ENCODE assay signal across 10 cellular contexts in genomic region chr1:78047131-78047530, GRCh38. TPM values are rescaled to one million over a fixed set of nuclear protein-coding genes. Genes with fewer than 3 reads are reported as not detected.
A peak's percentile ranks its signal among the peaks of the same experiment; 100 is the strongest.
DNase-seq lines count a peak whose midpoint lies in the region; ATAC-seq and TF ChIP-seq lines count a peak whose summit lies in the region.
"Had no signal": no experiment of that assay in that cellular context is flagged by ENCODE, and none has a peak within 500 bp of the region (broad histone marks: within the 10 kb centered on the region; RNA-seq: fewer than 3 reads in every experiment).

No MANE protein-coding gene starts in this region.

- intact Hi-C loops in activated CD8-positive, alpha-beta T cell treated with anti-CD3 and anti-CD28 coated beads for 36 hours (cut with micrococcal nuclease): loop anchor here (5.0 kb wide), 1 partner anchor 65 kb away; no protein-coding TSS in a partner anchor
- intact Hi-C loops in adrenal gland (cut with DNase I): no loop called here
- intact Hi-C loops in stomach (cut with DNase I; ENCODE audit: low total_unique reads): no loop called here
- intact Hi-C loops in MCF 10A (cut with micrococcal nuclease): no loop called here

- POLR2A ChIA-PET in activated CD8-positive, alpha-beta T cell treated with anti-CD3 and anti-CD28 coated beads, Interleukin-2, amount 10 ng/mL, durations not matched to agents 7 days and 5 days (lab: Charles Lee): interaction anchor here (0.8 to 1.0 kb wide), 2 partner anchors 40 to 43 kb away, joined by 4 to 5 read pairs; partner anchors contain the start of gene DNAJB4
- POLR2A ChIA-PET in activated CD8-positive, alpha-beta T cell treated with anti-CD3 and anti-CD28 coated beads for 36 hours (lab: Charles Lee): interaction anchor here (1.0 to 5.2 kb wide), 2 partner anchors 42 to 62 kb away, joined by 3 to 34 read pairs; partner anchors contain the start of gene DNAJB4
- POLR2A ChIA-PET in MCF 10A (lab: Yijun Ruan, JAX): interaction anchor here (0.6 to 1.2 kb wide), 4 partner anchors 8 to 116 kb away, joined by 3 to 4 read pairs (median 3); no protein-coding TSS in a partner anchor

- H3K27me3 Mint-ChIP-seq in activated CD8-positive, alpha-beta T cell treated with anti-CD3 and anti-CD28 coated beads, Interleukin-2, amount 10 ng/mL, durations not matched to agents 7 days and 5 days (ENCODE audit: low read depth): peaks cover 26% of the 10 kb centered on the region
- peaks cover 42% of the 10 kb centered on the region for H3K27me3 Mint-ChIP-seq in activated CD8-positive, alpha-beta T cell treated with anti-CD3 and anti-CD28 coated beads for 36 hours
- no peaks in the 10 kb centered on the region for H3K27me3 Mint-ChIP-seq in MCF 10A (ENCODE audit: insufficient read depth, unreplicated experiment)

- no peaks in the 10 kb centered on the region for H3K9me3 Mint-ChIP-seq in activated CD8-positive, alpha-beta T cell treated with anti-CD3 and anti-CD28 coated beads, Interleukin-2, amount 10 ng/mL, durations not matched to agents 7 days and 5 days (ENCODE audit: insufficient read depth)
- no peaks in the 10 kb centered on the region for H3K9me3 Mint-ChIP-seq in activated CD8-positive, alpha-beta T cell treated with anti-CD3 and anti-CD28 coated beads for 36 hours
- H3K9me3 Mint-ChIP-seq in MCF 10A (ENCODE audit: unreplicated experiment): no peaks in the 10 kb centered on the region

- H3K27me3 ChIP-seq in adrenal gland (no peaks in the 10 kb centered on the region), stomach (peaks cover 0 to 24% (median 8%) of the 10 kb centered on the region in 3 donors), WERI-Rb-1 (ENCODE audit: insufficient read depth, low read depth, severe bottlenecking) (no peaks in the 10 kb centered on the region)
- H3K27me3 ChIP-seq: SJSA1 had no signal

- H3K4me1 Mint-ChIP-seq in activated CD8-positive, alpha-beta T cell treated with anti-CD3 and anti-CD28 coated beads, Interleukin-2, amount 10 ng/mL, durations not matched to agents 7 days and 5 days (ENCODE audit: low read depth): peaks cover 30% of the 10 kb centered on the region
- H3K4me1 Mint-ChIP-seq in activated CD8-positive, alpha-beta T cell treated with anti-CD3 and anti-CD28 coated beads for 36 hours (ENCODE audit: low read depth): peaks cover 37% of the 10 kb centered on the region
- no peaks in the 10 kb centered on the region for H3K4me1 Mint-ChIP-seq in MCF 10A (ENCODE audit: insufficient read depth, unreplicated experiment)

- H3K27ac ChIP-seq in adrenal gland (peak overlapping the region in 3 of 5 donors; percentile 87 to 89 (median 87)), stomach (peak overlapping the region in 3 of 5 donors; percentile 27 to 81 (median 67)), WERI-Rb-1 (no peak overlapping the region)
- H3K27ac ChIP-seq: SJSA1 had no signal

- ATAC-seq in activated CD8-positive, alpha-beta T cell treated with anti-CD3 and anti-CD28 coated beads, Interleukin-2, amount 10 ng/mL, durations not matched to agents 7 days and 5 days: no peak
- no peak for ATAC-seq in activated CD8-positive, alpha-beta T cell treated with anti-CD3 and anti-CD28 coated beads for 36 hours
- peak; percentile 16 for ATAC-seq in left lobe of liver
- ATAC-seq in HG03175 (IDR thresholded peaks at IDR 0.05; ENCODE audit: unreplicated experiment): no peak

- TF ChIP-seq POLR2A in adrenal gland (IDR thresholded peaks at IDR 0.05): no peak
- no peak for TF ChIP-seq POLR2A in stomach (IDR thresholded peaks at IDR 0.05)

- BruUV-seq in MCF 10A (replicated peaks; lab: Mats Ljungman, UMichigan): no TSS peak

- H3K4me3 ChIP-seq in adrenal gland: peak overlapping the region in 2 of 4 donors; percentile 76 to 92
- peak overlapping the region; percentile 66 to 77 (median 68) for H3K4me3 ChIP-seq in stomach
- H3K4me3 ChIP-seq in WERI-Rb-1 (ENCODE audit: low read depth, low read length): no peak overlapping the region
- H3K4me3 ChIP-seq: SJSA1 had no signal

- TF ChIP-seq CTCF in activated CD8-positive, alpha-beta T cell treated with anti-CD3 and anti-CD28 coated beads for 36 hours (IDR thresholded peaks at IDR 0.05): no peak
- TF ChIP-seq CTCF in adrenal gland (IDR thresholded peaks at IDR 0.05): peak in 1 of 6 experiments; percentile 34
- no peak for TF ChIP-seq CTCF in stomach (IDR thresholded peaks at IDR 0.05)
- no peak for TF ChIP-seq CTCF in MCF 10A (IDR thresholded peaks at IDR 0.05; ENCODE audit: unreplicated experiment)
- TF ChIP-seq CTCF in WERI-Rb-1 (IDR thresholded peaks at IDR 0.05; ENCODE audit: low read depth, low read length): no peak

- WGBS in adrenal gland, 4 donors: 37 to 52% (median 40%) methylated on average over 5 of the region's 5 CpGs
- 27 to 51% (median 34%) methylated on average over 5 of the region's 5 CpGs for WGBS in stomach, 5 donors

- CTCF ChIA-PET in activated CD8-positive, alpha-beta T cell treated with anti-CD3 and anti-CD28 coated beads, Interleukin-2, amount 10 ng/mL, durations not matched to agents 7 days and 5 days (lab: Charles Lee): interaction anchor here (1.7 to 2.2 kb wide), 2 partner anchors 43 to 69 kb away, joined by 4 to 5 read pairs; partner anchors contain the start of genes DNAJB4 and FUBP1
- CTCF ChIA-PET in activated CD8-positive, alpha-beta T cell treated with anti-CD3 and anti-CD28 coated beads for 36 hours (lab: Charles Lee): interaction anchor here (0.7 to 1.4 kb wide), 4 partner anchors 11 to 67 kb away, joined by 3 to 5 read pairs (median 3); partner anchors contain the start of gene DNAJB4
- CTCF ChIA-PET in MCF 10A (lab: Yijun Ruan, JAX): interaction anchor here (0.9 to 1.3 kb wide), 2 partner anchors 13 to 32 kb away, joined by 3 to 5 read pairs; no protein-coding TSS in a partner anchor

- no peaks in the 10 kb centered on the region for H3K36me3 Mint-ChIP-seq in activated CD8-positive, alpha-beta T cell treated with anti-CD3 and anti-CD28 coated beads, Interleukin-2, amount 10 ng/mL, durations not matched to agents 7 days and 5 days (ENCODE audit: low read depth)
- no peaks in the 10 kb centered on the region for H3K36me3 Mint-ChIP-seq in activated CD8-positive, alpha-beta T cell treated with anti-CD3 and anti-CD28 coated beads for 36 hours (ENCODE audit: low read depth)
- peaks cover 4% of the 10 kb centered on the region for H3K36me3 Mint-ChIP-seq in MCF 10A (ENCODE audit: insufficient read depth, unreplicated experiment)

- H3K4me1 ChIP-seq in adrenal gland (replicated peaks in 1 of 2): peaks cover 23 to 42% of the 10 kb centered on the region in 2 donors
- peaks cover 7 to 33% (median 15%) of the 10 kb centered on the region in 4 donors for H3K4me1 ChIP-seq in stomach
- H3K4me1 ChIP-seq: SJSA1 had no signal

- DNase-seq in activated CD8-positive, alpha-beta T cell treated with anti-CD3 and anti-CD28 coated beads, Interleukin-2, amount 10 ng/mL, durations not matched to agents 7 days and 5 days: no peak
- DNase-seq in activated CD8-positive, alpha-beta T cell treated with anti-CD3 and anti-CD28 coated beads for 36 hours: no peak
- DNase-seq in adrenal gland: peak in 3 of 7 donors; percentile 31 to 44 (median 41)
- no peak for DNase-seq in left lobe of liver (ENCODE audit: low spot score)
- DNase-seq in stomach: no peak
- DNase-seq in MCF 10A (ENCODE audit: unreplicated experiment): no peak
- DNase-seq in WERI-Rb-1: no peak
- DNase-seq: KBM-7 had no signal

- H3K9me3 ChIP-seq in adrenal gland (replicated peaks in 1 of 3): no peaks in the 10 kb centered on the region
- no peaks in the 10 kb centered on the region for H3K9me3 ChIP-seq in stomach
- H3K9me3 ChIP-seq in WERI-Rb-1 (ENCODE audit: severe bottlenecking): no peaks in the 10 kb centered on the region
- H3K9me3 ChIP-seq: SJSA1 had no signal

- TF ChIP-seq EP300 in stomach (IDR thresholded peaks at IDR 0.05): no peak

- H3K36me3 ChIP-seq in adrenal gland (replicated peaks in 1 of 2) (no peaks in the 10 kb centered on the region), stomach (no peaks in the 10 kb centered on the region), WERI-Rb-1 (no peaks in the 10 kb centered on the region)
- H3K36me3 ChIP-seq: SJSA1 had no signal

- peak overlapping the region; percentile 76 for H3K4me3 Mint-ChIP-seq in activated CD8-positive, alpha-beta T cell treated with anti-CD3 and anti-CD28 coated beads, Interleukin-2, amount 10 ng/mL, durations not matched to agents 7 days and 5 days
- no peak overlapping the region for H3K4me3 Mint-ChIP-seq in activated CD8-positive, alpha-beta T cell treated with anti-CD3 and anti-CD28 coated beads for 36 hours
- no peak overlapping the region for H3K4me3 Mint-ChIP-seq in MCF 10A (ENCODE audit: unreplicated experiment)

- H3K27ac Mint-ChIP-seq in activated CD8-positive, alpha-beta T cell treated with anti-CD3 and anti-CD28 coated beads, Interleukin-2, amount 10 ng/mL, durations not matched to agents 7 days and 5 days: no peak overlapping the region
- H3K27ac Mint-ChIP-seq in activated CD8-positive, alpha-beta T cell treated with anti-CD3 and anti-CD28 coated beads for 36 hours: no peak overlapping the region
- H3K27ac Mint-ChIP-seq in MCF 10A (ENCODE audit: low read depth, unreplicated experiment): no peak overlapping the region

RNA-seq across cellular contexts. Expression of gene GIPC2, which starts 1.4 kb away (rescaled TPM):
- total RNA-seq in activated CD8-positive, alpha-beta T cell treated with anti-CD3 and anti-CD28 coated beads, Interleukin-2, amount 10 ng/mL, durations not matched to agents 7 days and 5 days: under 1 TPM; 0.34 to 0.37 TPM
- total RNA-seq in activated CD8-positive, alpha-beta T cell treated with anti-CD3 and anti-CD28 coated beads for 36 hours: under 1 TPM; 0.18 to 0.41 TPM
- total RNA-seq in adrenal gland (10 to 100 TPM; 13.8 to 53.4 (median 35.2) TPM), left lobe of liver (9.0 TPM), stomach (10 to 100 TPM in 1 of 5 donors, 1 to 10 TPM in 4; 2.3 to 23.8 (median 8.4) TPM), MCF 10A (2022) (0.07 TPM in 1 of 2 replicates, not detected in the other)
- polyA plus RNA-seq in adrenal gland (10 to 100 TPM; 10.6 to 15.8 (median 14.8) TPM), stomach (1 to 10 TPM; 4.0 to 5.8 (median 4.6) TPM)

RNA-seq across cellular contexts. Expression of gene DNAJB4, which starts 42.4 kb away (rescaled TPM):
- total RNA-seq in activated CD8-positive, alpha-beta T cell treated with anti-CD3 and anti-CD28 coated beads, Interleukin-2, amount 10 ng/mL, durations not matched to agents 7 days and 5 days: 10 to 100 TPM in 1 of 2 experiments, 1 to 10 TPM in 1; 9.4 to 10.5 TPM
- total RNA-seq in activated CD8-positive, alpha-beta T cell treated with anti-CD3 and anti-CD28 coated beads for 36 hours: 10 to 100 TPM in 1 of 2 experiments, 1 to 10 TPM in 1; 9.7 to 12.0 TPM
- total RNA-seq in adrenal gland (100 to 1,000 TPM in 2 of 8 donors, 10 to 100 TPM in 6; 31.8 to 182 (median 68.8) TPM), left lobe of liver (7.3 TPM), stomach (10 to 100 TPM in 4 of 5 donors, 1 to 10 TPM in 1; 7.2 to 65.7 (median 19.2) TPM), MCF 10A (2022) (28.5 and 33.5 TPM in 2 replicates)
- polyA plus RNA-seq in adrenal gland (100 to 1,000 TPM in 1 of 3 donors, 10 to 100 TPM in 2; 32.1 to 165 (median 41.8) TPM), stomach (10 to 100 TPM in 2 of 3 donors, 1 to 10 TPM in 1; 7.3 to 13.1 (median 12.3) TPM)
